In the genomic region with DNA sequence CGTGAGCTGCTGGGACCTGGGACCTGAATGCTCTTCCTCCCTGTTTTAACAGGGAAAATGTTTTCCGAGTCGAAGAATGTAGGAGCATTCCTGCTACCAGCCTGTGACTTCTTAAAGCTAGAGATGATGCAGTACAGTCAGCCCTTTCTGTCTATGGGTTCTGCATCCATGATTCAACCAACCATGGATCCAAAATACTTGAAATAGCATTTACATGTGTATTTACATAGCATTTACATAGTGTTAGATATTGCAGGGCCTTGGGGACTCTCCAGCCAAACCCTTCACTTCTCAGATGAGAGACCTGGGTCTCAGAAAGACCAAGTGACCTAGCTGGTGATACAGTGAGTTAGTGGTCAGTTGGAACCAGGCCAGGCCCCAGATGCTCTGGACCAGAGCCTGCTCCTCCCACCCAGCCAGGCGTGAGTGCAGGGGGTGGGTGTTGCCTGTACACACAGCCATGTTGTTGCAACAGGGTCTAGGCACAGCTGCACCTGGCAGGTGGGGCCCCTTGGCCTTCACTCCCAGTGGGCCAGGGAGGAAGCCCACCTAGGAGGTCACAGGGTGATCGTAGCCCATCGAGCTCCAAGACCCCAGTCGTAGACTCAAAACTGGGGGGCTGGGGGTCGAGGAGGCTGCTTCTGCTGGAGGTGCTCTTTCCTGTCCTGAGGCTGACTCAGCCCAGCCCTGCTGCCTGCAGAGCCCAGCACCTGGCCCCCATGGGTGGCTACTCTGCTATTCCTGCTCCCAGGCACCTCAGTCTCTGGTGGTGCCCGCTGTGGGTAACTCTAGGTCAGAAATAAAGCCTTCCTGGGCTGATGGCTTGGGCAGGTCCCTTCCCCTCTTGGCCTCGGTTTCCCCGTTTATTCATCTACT, we compare ENCODE assay signal across 23 cellular contexts. TPM values are rescaled to one million over a fixed set of nuclear protein-coding genes. Genes with fewer than 3 reads are reported as not detected.
DNase-seq lines count a peak whose midpoint lies in the region; ATAC-seq and TF ChIP-seq lines count a peak whose summit lies in the region.
"Had no signal": no experiment of that assay in that cellular context is flagged by ENCODE, and none has a peak within 500 bp of the region (broad histone marks: within the 10 kb centered on the region; RNA-seq: fewer than 3 reads in every experiment).

No MANE protein-coding gene starts in this region.

- H3K9me3 ChIP-seq in AG04450 (ENCODE audit: control insufficient read depth, insufficient read depth, low read length) = no peaks in the 10 kb centered on the region
- H3K9me3 ChIP-seq: Caco-2 had no signal

- H3K4me3 ChIP-seq in AG04450 (ENCODE audit: low read depth, low read length) = no peak overlapping the region
- H3K4me3 ChIP-seq: skin epidermis had no signal

- POLR2A ChIA-PET in AG04450 (lab: Yijun Ruan, JAX) = interaction anchor here (0.5 to 0.7 kb wide), 2 partner anchors 10 to 37 kb away, joined by 3 read pairs; no protein-coding TSS in a partner anchor

- ATAC-seq in GM18502 (IDR thresholded peaks at IDR 0.05; ENCODE audit: poor library complexity, unreplicated experiment) = no peak
- ATAC-seq: left colon; stimulated activated effector memory CD8-positive, alpha-beta T cell treated with anti-CD3 and anti-CD28 coated beads, Interleukin-12 subunit alpha, Interleukin-12 subunit beta, amount 100 ng/mL, for 72 hours; T-cell had no signal

- H3K27ac ChIP-seq in AG04450 (ENCODE audit: low read depth, low read length) (no peak overlapping the region), VCaP (peak overlapping the region; percentile 59; the same call in 1 of the 2 replicates)
- H3K27ac ChIP-seq: HL-60, parathyroid adenoma, skin epidermis had no signal

- H3K4me3 Mint-ChIP-seq in osteocyte (ENCODE audit: unreplicated experiment) = no peak overlapping the region
- H3K4me3 Mint-ChIP-seq: activated B cell treated with CpG ODN at 0.5 μM for 24 hours; stimulated activated effector memory CD8-positive, alpha-beta T cell treated with anti-CD3 and anti-CD28 coated beads, Interleukin-12 subunit alpha, Interleukin-12 subunit beta, amount 100 ng/mL, for 72 hours; T-cell had no signal

- H3K27me3 Mint-ChIP-seq in osteocyte (ENCODE audit: unreplicated experiment) = peaks cover 10% of the 10 kb centered on the region

- CTCF ChIA-PET in AG04450 (lab: Charles Lee) = interaction anchor here (1.7 to 7.1 kb wide), 4 partner anchors 8 to 43 kb away, joined by 12 to 35 read pairs (median 14); no protein-coding TSS in a partner anchor

- H3K27ac Mint-ChIP-seq in osteocyte (ENCODE audit: unreplicated experiment) = no peak overlapping the region
- H3K27ac Mint-ChIP-seq: activated B cell treated with CpG ODN at 0.5 μM for 24 hours; stimulated activated effector memory CD8-positive, alpha-beta T cell treated with anti-CD3 and anti-CD28 coated beads, Interleukin-12 subunit alpha, Interleukin-12 subunit beta, amount 100 ng/mL, for 72 hours; T-cell had no signal

- TF ChIP-seq CTCF in AG04450 (IDR thresholded peaks at IDR 0.05; ENCODE audit: low read depth, low read length) = no peak
- TF ChIP-seq CTCF in VCaP (conservative IDR thresholded peaks at IDR 0.05) = no peak
- no peak for TF ChIP-seq CTCF in osteocyte (IDR thresholded peaks at IDR 0.05)

- H3K9me3 Mint-ChIP-seq in osteocyte (ENCODE audit: unreplicated experiment) = no peaks in the 10 kb centered on the region
- H3K9me3 Mint-ChIP-seq: activated B cell treated with CpG ODN at 0.5 μM for 24 hours; stimulated activated effector memory CD8-positive, alpha-beta T cell treated with anti-CD3 and anti-CD28 coated beads, Interleukin-12 subunit alpha, Interleukin-12 subunit beta, amount 100 ng/mL, for 72 hours; T-cell had no signal

- peaks cover 2% of the 10 kb centered on the region for H3K4me1 Mint-ChIP-seq in osteocyte (ENCODE audit: unreplicated experiment)
- H3K4me1 Mint-ChIP-seq: activated B cell treated with CpG ODN at 0.5 μM for 24 hours; stimulated activated effector memory CD8-positive, alpha-beta T cell treated with anti-CD3 and anti-CD28 coated beads, Interleukin-12 subunit alpha, Interleukin-12 subunit beta, amount 100 ng/mL, for 72 hours; T-cell had no signal

- DNase-seq in AG04450 (ENCODE audit: low read depth, low spot score) (peak; percentile 42), GM04503 (ENCODE audit: low read depth) (peak; percentile 16), iris pigment epithelial cell (ENCODE audit: low read depth) (peak; percentile 59), DMS79 treated with DMSO at 0.1 percent for 48 hours (lab: John Stamatoyannopoulos, UW) (no peak), osteocyte (ENCODE audit: extremely low spot score, unreplicated experiment) (no peak)
- no peak for DNase-seq in activated effector memory CD4-positive, alpha-beta T cell treated with anti-CD3 and anti-CD28 coated beads, Interleukin-2, amount 50 U/mL, for 16 hours
- DNase-seq: activated B cell treated with CpG ODN at 0.5 μM for 24 hours; activated effector memory CD4-positive, alpha-beta T cell treated with Interleukin-2 at 50 U/mL for 16 hours; Caco-2; dermis blood vessel endothelial cell; erythroblast; hippocampal formation; left colon; NCI-H1694 treated with DMSO at 0.1 percent for 48 hours; NCI-H774; T-cell had no signal

- H3K27me3 ChIP-seq in AG04450 (ENCODE audit: control insufficient read depth, insufficient read depth, low read length) = peaks cover 29% of the 10 kb centered on the region

- no peaks in the 10 kb centered on the region for H3K36me3 Mint-ChIP-seq in osteocyte (ENCODE audit: unreplicated experiment)
- H3K36me3 Mint-ChIP-seq: stimulated activated effector memory CD8-positive, alpha-beta T cell treated with anti-CD3 and anti-CD28 coated beads, Interleukin-12 subunit alpha, Interleukin-12 subunit beta, amount 100 ng/mL, for 72 hours; T-cell had no signal

RNA-seq across cellular contexts. Expression of a gene that starts 7.6 kb away (rescaled TPM):
- not detected in 2 replicates for polyA plus RNA-seq in AG04450 (2011; rRNA removed)
- not detected in 2 replicates for polyA minus RNA-seq in AG04450 (2011; rRNA and poly(A)+ RNA removed)
- not detected in 2 replicates for total RNA-seq in osteocyte
- total RNA-seq: activated B cell treated with CpG ODN at 0.5 μM for 24 hours, Caco-2, dermis blood vessel endothelial cell, RPMI7951, T-cell had no signal

RNA-seq across cellular contexts. Expression of a gene that starts 10.7 kb away (rescaled TPM):
- not detected in 2 replicates for polyA plus RNA-seq in AG04450 (2011; rRNA removed)
- not detected in 2 replicates for polyA minus RNA-seq in AG04450 (2011; rRNA and poly(A)+ RNA removed)
- total RNA-seq in osteocyte = not detected in 2 replicates
- total RNA-seq: activated B cell treated with CpG ODN at 0.5 μM for 24 hours, Caco-2, dermis blood vessel endothelial cell, left colon, RPMI7951, T-cell had no signal

RNA-seq across cellular contexts. Expression of a gene that starts 51.3 kb away (rescaled TPM):
- 0.06 and 0.17 TPM in 2 replicates for polyA plus RNA-seq in AG04450 (2011; rRNA removed)
- 0.09 TPM in 1 of 2 replicates, not detected in the other for polyA minus RNA-seq in AG04450 (2011; rRNA and poly(A)+ RNA removed)
- 2.2 and 2.3 TPM in 2 replicates for total RNA-seq in osteocyte
- total RNA-seq: activated B cell treated with CpG ODN at 0.5 μM for 24 hours, dermis blood vessel endothelial cell, RPMI7951 had no signal

Comparison
In these comparisons a context has a peak if more than half of its experiments do, and no peak if none do; other contexts are left out.
1. DNase-seq: peak in AG04450 (single experiment), GM04503 (single experiment) and iris pigment epithelial cell (single experiment); none in activated effector memory CD4-positive, alpha-beta T cell treated with anti-CD3 and anti-CD28 coated beads, Interleukin-2, amount 50 U/mL, for 16 hours (single experiment), DMS79 treated with DMSO at 0.1 percent for 48 hours (single experiment) and osteocyte (single experiment).